Comparison of ENCODE assay signal across 1 cellular context in genomic region chr1:11272842-11273594, GRCh38.
A peak's percentile ranks its signal among the peaks of the same experiment; 100 is the strongest.
TF ChIP-seq lines count a peak whose summit lies in the region.

TSS of gene UBIAD1 (plus strand) at chr1:11273198. CDS start at chr1:11273532, 334 bp downstream.

TF ChIP-seq in HepG2, 621 proteins besides CTCF, POLR2A, EP300 and RAD21 (continued from another document):
- TF ChIP-seq ZNF142 (CRISPR knock-in tag; IDR thresholded peaks at IDR 0.05): no peak
- no peak; the same call in 1 of the 2 replicates for TF ChIP-seq ZBTB43 (CRISPR knock-in tag; conservative IDR thresholded peaks at IDR 0.05)
- no peak for TF ChIP-seq ZBTB39 (CRISPR knock-in tag; IDR thresholded peaks at IDR 0.05)
- no peak for TF ChIP-seq JUND (CRISPR knock-in tag; IDR thresholded peaks at IDR 0.05)
- TF ChIP-seq ATF2 (CRISPR knock-in tag; IDR thresholded peaks at IDR 0.05): 0 out of 2 replicates have a peak, but pooled peaks have one; percentile 28
- TF ChIP-seq TOE1 (CRISPR knock-in tag; IDR thresholded peaks at IDR 0.05): no peak
- TF ChIP-seq ESRRA (CRISPR knock-in tag; IDR thresholded peaks at IDR 0.05; ENCODE audit: low read depth): peak; percentile 45; the same call in 1 of the 2 replicates
- no peak for TF ChIP-seq PRDM15 (CRISPR knock-in tag; IDR thresholded peaks at IDR 0.05)
- TF ChIP-seq ETV5 (CRISPR knock-in tag; IDR thresholded peaks at IDR 0.05; ENCODE audit: borderline replicate concordance): peak; percentile 74
- no peak for TF ChIP-seq EZH2 (conservative IDR thresholded peaks at IDR 0.05; ENCODE audit: low read depth, low read length)
- no peak for TF ChIP-seq CEBPB (IDR thresholded peaks at IDR 0.05; ENCODE audit: borderline replicate concordance, low read depth, low read length)
- no peak for TF ChIP-seq CCAR2 (optimal IDR thresholded peaks at IDR 0.05; ENCODE audit: low read depth, low read length)
- TF ChIP-seq CREM (IDR thresholded peaks at IDR 0.05): no peak
- no peak for TF ChIP-seq CREM (CRISPR knock-in tag; IDR thresholded peaks at IDR 0.05)
- no peak for TF ChIP-seq ZNF34 (CRISPR knock-in tag; IDR thresholded peaks at IDR 0.05; ENCODE audit: borderline replicate concordance)
- peak; percentile 45; the same call in 1 of the 2 replicates for TF ChIP-seq ETS1 (CRISPR knock-in tag; IDR thresholded peaks at IDR 0.05)
- 0 out of 2 replicates have a peak, but pooled peaks have one; percentile 35 for TF ChIP-seq MYNN (CRISPR knock-in tag; IDR thresholded peaks at IDR 0.05; ENCODE audit: low read depth)
- TF ChIP-seq ZNF124 (CRISPR knock-in tag; IDR thresholded peaks at IDR 0.05): no peak
- 0 out of 2 replicates have a peak, but pooled peaks have one; percentile 26 for TF ChIP-seq ZNF570 (CRISPR knock-in tag; IDR thresholded peaks at IDR 0.05; ENCODE audit: borderline replicate concordance)
- TF ChIP-seq ZNF530 (CRISPR knock-in tag; IDR thresholded peaks at IDR 0.05; ENCODE audit: low read depth): no peak
- TF ChIP-seq XRCC5 (optimal IDR thresholded peaks at IDR 0.05; ENCODE audit: low read length): peak; percentile 68
- TF ChIP-seq DRAP1 (CRISPR knock-in tag; IDR thresholded peaks at IDR 0.05): no peak
- TF ChIP-seq TSC22D2 (CRISPR knock-in tag; IDR thresholded peaks at IDR 0.05; ENCODE audit: borderline replicate concordance): no peak
- TF ChIP-seq MLXIP (CRISPR knock-in tag; IDR thresholded peaks at IDR 0.05; ENCODE audit: borderline replicate concordance): no peak
